In the genomic region with DNA sequence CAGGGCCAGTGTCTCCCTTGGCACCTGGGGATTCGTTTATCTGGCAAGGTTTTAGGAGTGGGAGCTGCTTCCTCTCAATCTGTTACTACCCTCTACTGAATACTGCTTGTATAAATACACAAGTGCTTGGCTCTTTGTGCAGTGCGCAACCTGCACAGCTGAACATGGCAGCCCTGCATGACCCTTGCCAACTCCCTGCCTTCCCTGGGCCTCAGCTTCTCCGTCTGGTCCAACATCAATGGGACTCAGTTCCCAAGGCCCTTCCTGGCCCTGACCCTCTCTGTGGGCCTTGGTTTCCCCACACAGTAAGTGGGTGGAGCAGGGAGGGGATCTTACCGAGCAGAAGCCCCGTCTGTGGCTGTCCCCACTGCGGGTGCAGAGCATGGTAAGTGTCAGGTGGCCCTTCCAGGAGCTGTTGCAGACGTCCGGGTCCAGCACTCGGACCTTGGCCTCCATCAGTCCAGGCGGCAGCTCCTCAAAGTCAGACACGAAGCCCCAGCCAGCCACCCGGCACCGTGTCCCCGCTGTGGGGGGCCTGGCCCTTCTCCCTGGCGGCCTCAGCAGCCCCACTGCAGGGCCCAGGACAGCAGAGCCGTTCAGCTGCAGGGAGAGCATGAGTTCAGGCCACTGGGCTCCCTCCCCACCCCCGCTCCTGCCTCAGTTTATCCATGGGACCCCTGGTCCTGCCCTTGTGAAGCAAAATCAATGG, we compare ENCODE assay signal across 1 cellular context.
TF ChIP-seq lines count a peak whose summit lies in the region.

No MANE protein-coding gene starts in this region.

TF ChIP-seq in HEK293, 187 proteins besides CTCF, POLR2A, EP300 and RAD21:
- TF ChIP-seq ZNF157 (tag by site-specific recombination; IDR thresholded peaks at IDR 0.05) = no peak
- TF ChIP-seq, protein P1, sequence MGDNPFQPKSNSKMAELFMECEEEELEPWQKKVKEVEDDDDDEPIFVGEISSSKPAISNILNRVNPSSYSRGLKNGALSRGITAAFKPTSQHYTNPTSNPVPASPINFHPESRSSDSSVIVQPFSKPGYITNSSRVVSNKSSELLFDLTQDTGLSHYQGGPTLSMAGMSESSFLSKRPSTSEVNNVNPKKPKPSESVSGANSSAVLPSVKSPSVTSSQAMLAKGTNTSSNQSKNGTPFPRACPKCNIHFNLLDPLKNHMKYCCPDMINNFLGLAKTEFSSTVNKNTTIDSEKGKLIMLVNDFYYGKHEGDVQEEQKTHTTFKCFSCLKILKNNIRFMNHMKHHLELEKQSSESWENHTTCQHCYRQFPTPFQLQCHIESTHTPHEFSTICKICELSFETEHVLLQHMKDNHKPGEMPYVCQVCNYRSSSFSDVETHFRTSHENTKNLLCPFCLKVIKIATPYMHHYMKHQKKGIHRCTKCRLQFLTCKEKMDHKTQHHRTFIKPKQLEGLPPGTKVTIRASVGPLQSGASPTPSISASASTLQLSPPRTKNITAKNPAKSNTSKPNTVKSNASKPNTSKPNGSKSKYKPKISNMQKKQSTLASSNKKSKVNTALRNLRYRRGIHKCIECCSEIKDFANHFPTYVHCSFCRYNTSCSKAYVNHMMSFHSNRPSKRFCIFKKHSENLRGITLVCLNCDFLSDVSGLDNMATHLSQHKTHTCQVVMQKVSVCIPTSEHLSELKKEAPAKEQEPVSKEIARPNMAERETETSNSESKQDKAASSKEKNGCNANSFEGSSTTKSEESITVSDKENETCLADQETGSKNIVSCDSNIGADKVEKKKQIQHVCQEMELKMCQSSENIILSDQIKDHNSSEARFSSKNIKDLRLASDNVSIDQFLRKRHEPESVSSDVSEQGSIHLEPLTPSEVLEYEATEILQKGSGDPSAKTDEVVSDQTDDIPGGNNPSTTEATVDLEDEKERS (tag by site-specific recombination; IDR thresholded peaks at IDR 0.05) = 0 out of 2 replicates have a peak, but pooled peaks have one; percentile 30
- 0 out of 2 replicates have a peak, but pooled peaks have one; percentile 22 for TF ChIP-seq KLF8 (tag by site-specific recombination; IDR thresholded peaks at IDR 0.05)
TF ChIP-seq in HEK293: peak in this region for 2.
